ENCODE assay signal across 25 cellular contexts in the genomic region with DNA sequence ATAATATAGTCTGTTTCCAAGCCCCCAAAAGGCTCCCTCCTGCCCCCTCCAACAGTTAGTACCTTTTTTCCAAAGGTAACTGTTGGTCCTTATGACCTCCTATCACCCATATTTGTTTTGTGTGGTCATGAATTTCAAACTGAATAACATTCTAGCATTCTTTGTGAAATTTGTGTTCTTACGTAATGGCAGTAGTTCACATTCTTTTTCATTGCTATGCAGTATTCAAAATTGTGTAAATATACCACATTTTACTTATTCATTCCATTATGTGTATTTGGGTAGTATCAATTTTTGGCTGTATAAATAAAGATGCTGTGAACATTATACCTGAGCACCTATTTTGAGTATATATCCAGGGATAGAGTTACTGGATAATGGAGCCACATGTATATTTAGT. TPM values are rescaled to one million over a fixed set of nuclear protein-coding genes. Genes with fewer than 3 reads are reported as not detected.
DNase-seq lines count a peak whose midpoint lies in the region; ATAC-seq, FAIRE-seq and TF ChIP-seq lines count a peak whose summit lies in the region.
"Had no signal": no experiment of that assay in that cellular context is flagged by ENCODE, and none has a peak within 500 bp of the region (broad histone marks: within the 10 kb centered on the region; RNA-seq: fewer than 3 reads in every experiment).

No MANE protein-coding gene starts in this region.

- H4K20me1 ChIP-seq in IMR-90 (ENCODE audit: insufficient read depth, low read length): peaks cover 85% of the 10 kb centered on the region

- intact Hi-C loops in IMR-90 (cut with micrococcal nuclease) (no loop called here), kidney (cut with DNase I) (no loop called here)

- no peak overlapping the region for H4K12ac ChIP-seq in trophoblast cell (ENCODE audit: low read depth, low read length)

- H2BK5ac ChIP-seq in IMR-90 (ENCODE audit: low read depth, low read length, poor library complexity, severe bottlenecking) (no peak overlapping the region), trophoblast cell (ENCODE audit: low read depth, low read length, poor library complexity) (no peak overlapping the region)

- H3K4me3 ChIP-seq in IMR-90 (ENCODE audit: insufficient read depth, low read depth, low read length): no peak overlapping the region
- no peak overlapping the region for H3K4me3 ChIP-seq in trophoblast cell (ENCODE audit: low read depth, low read length)
- no peak overlapping the region for H3K4me3 ChIP-seq in right atrium auricular region
- no peak overlapping the region for H3K4me3 ChIP-seq in kidney (ENCODE audit: low read length in 2 of 2)
- H3K4me3 ChIP-seq: BLaER1 had no signal

- H4K5ac ChIP-seq in IMR-90 (ENCODE audit: low read depth, low read length): no peak overlapping the region

- H2AFZ ChIP-seq in IMR-90 (replicated peaks; ENCODE audit: low read length, poor library complexity) (no peak overlapping the region), trophoblast cell (ENCODE audit: insufficient read depth, low read length, poor library complexity) (no peak overlapping the region)

- H3K27ac ChIP-seq in IMR-90 (ENCODE audit: insufficient read depth, low read length): no peak overlapping the region
- H3K27ac ChIP-seq in trophoblast cell (ENCODE audit: low read depth, low read length): no peak overlapping the region
- H3K27ac ChIP-seq in right atrium auricular region: no peak overlapping the region
- H3K27ac ChIP-seq in kidney (ENCODE audit: low read depth in 2 of 2, low read length in 2 of 2): no peak overlapping the region
- H3K27ac ChIP-seq: BLaER1 had no signal

- DNase-seq in EH (ENCODE audit: low read depth) (peak; percentile 8), IMR-90 (no peak), trophoblast cell (peak in 1 of 2 donors; percentile 65), superior temporal gyrus (ENCODE audit: extremely low spot score) (no peak), right atrium auricular region (ENCODE audit: low spot score) (no peak), kidney (no peak)
- DNase-seq: 8988T; ACHN; BE2C; C1 segment of cervical spinal cord; CD4-positive, alpha-beta memory T cell; CD4-positive, CD25-positive, alpha-beta regulatory T cell; CD8-positive, alpha-beta memory T cell; COR-L47; DMS 273 treated with DMSO at 0.1 percent for 48 hours; DMS153; DMS53; DMS79; DND-41; GF-D8 had no signal

- H3K14ac ChIP-seq in IMR-90 (replicated peaks; ENCODE audit: low read depth, low read length) (no peak overlapping the region), trophoblast cell (ENCODE audit: low read length) (no peak overlapping the region)

- H3K79me1 ChIP-seq in IMR-90 (ENCODE audit: low read depth in 1 of 2, low read length in 2 of 2): peaks cover 19 to 64% of the 10 kb centered on the region in 2 experiments
- H3K79me1 ChIP-seq in trophoblast cell (ENCODE audit: low read length): no peaks in the 10 kb centered on the region

- no peaks in the 10 kb centered on the region for H3K36me3 ChIP-seq in IMR-90 (ENCODE audit: control insufficient read depth, insufficient read depth, low read length)
- H3K36me3 ChIP-seq in trophoblast cell (ENCODE audit: control insufficient read depth in 1 of 2, insufficient read depth in 2 of 2, low read length in 2 of 2): peaks cover 3 to 7% of the 10 kb centered on the region in 2 experiments
- H3K36me3 ChIP-seq in right atrium auricular region: no peaks in the 10 kb centered on the region
- no peaks in the 10 kb centered on the region for H3K36me3 ChIP-seq in kidney (ENCODE audit: control insufficient read depth in 1 of 2, insufficient read depth in 2 of 2, low read length in 2 of 2)
- H3K36me3 ChIP-seq: BE2C had no signal

- no peak for FAIRE-seq in kidney (lab: Jason Lieb, UNC)
- FAIRE-seq: A204.1, G401.6, GM12891, GM19239 had no signal

- H2BK15ac ChIP-seq in IMR-90 (ENCODE audit: low read depth, low read length): no peak overlapping the region

- CTCF ChIA-PET in IMR-90 (lab: Yijun Ruan, JAX): no interaction called here

- dilution Hi-C loops in IMR-90 (cut with HindIII; ENCODE audit: low sequenced_read_pairs, unreplicated experiment): no loop called here

- no peak for TF ChIP-seq RAD21 in IMR-90 (IDR thresholded peaks at IDR 0.05; ENCODE audit: low read length)

- H2BK120ac ChIP-seq in IMR-90 (ENCODE audit: low read depth, low read length) (no peak overlapping the region), trophoblast cell (ENCODE audit: insufficient read depth, low read length, poor library complexity) (no peak overlapping the region)

- no peak overlapping the region for H3K56ac ChIP-seq in IMR-90 (ENCODE audit: extremely low read depth, insufficient read depth, low read length)

- no peak for TF ChIP-seq CTCF in IMR-90 (conservative IDR thresholded peaks at IDR 0.05; ENCODE audit: low read depth, low read length)
- no peak for TF ChIP-seq CTCF in right atrium auricular region (IDR thresholded peaks at IDR 0.05)
- TF ChIP-seq CTCF in kidney (IDR thresholded peaks at IDR 0.05; ENCODE audit: borderline replicate concordance, extremely low read depth, insufficient read depth): no peak

- no peak overlapping the region for H2AK9ac ChIP-seq in IMR-90 (replicated peaks; ENCODE audit: low read depth, low read length, poor library complexity)

- H3K4me1 ChIP-seq in IMR-90 (ENCODE audit: control insufficient read depth, insufficient read depth, low read length) (0 out of 2 replicates have a peak, but pooled peaks cover 2% of the 10 kb centered on the region), trophoblast cell (ENCODE audit: control insufficient read depth in 1 of 2, insufficient read depth in 2 of 2, low read length in 2 of 2) (peaks cover 1 to 3% of the 10 kb centered on the region in 2 experiments), right atrium auricular region (peaks cover 0 to 21% of the 10 kb centered on the region in 2 donors), kidney (ENCODE audit: control insufficient read depth in 1 of 2, insufficient read depth in 1 of 2, low read depth in 1 of 2, low read length in 2 of 2) (peaks cover 2 to 7% of the 10 kb centered on the region in 2 donors)
- H3K4me1 ChIP-seq: BE2C, BLaER1 had no signal

- POLR2A ChIA-PET in IMR-90 (lab: Charles Lee; ENCODE audit: unreplicated experiment): no interaction called here

- no peak for TF ChIP-seq POLR2A in IMR-90 (IDR thresholded peaks at IDR 0.05; ENCODE audit: low read depth, low read length)

- H3K4ac ChIP-seq in IMR-90 (ENCODE audit: low read depth, low read length): no peak overlapping the region
- H3K4ac ChIP-seq in trophoblast cell (ENCODE audit: low read depth, low read length): peak overlapping the region; percentile 75

- H3K79me2 ChIP-seq in trophoblast cell (ENCODE audit: control insufficient read depth, insufficient read depth, low read length, poor library complexity): peaks cover 9% of the 10 kb centered on the region

- peaks cover 2% of the 10 kb centered on the region; the same call in 1 of the 2 replicates for H3K9me1 ChIP-seq in IMR-90 (ENCODE audit: insufficient read depth, low read length)

- H3K23ac ChIP-seq in IMR-90 (ENCODE audit: low read depth, low read length) (no peak overlapping the region), trophoblast cell (ENCODE audit: low read length) (no peak overlapping the region)

- BruUV-seq in IMR-90 (replicated peaks; lab: Mats Ljungman, UMichigan): no TSS peak

- H3K9ac ChIP-seq in IMR-90 (ENCODE audit: low read depth, low read length) (no peak overlapping the region), trophoblast cell (ENCODE audit: low read length) (no peak overlapping the region), kidney (ENCODE audit: low read length in 2 of 2) (no peak overlapping the region)
- H3K9ac ChIP-seq: BLaER1 had no signal

- H3K27me3 ChIP-seq in IMR-90 (ENCODE audit: control insufficient read depth, insufficient read depth, low read length) (no peaks in the 10 kb centered on the region), trophoblast cell (ENCODE audit: insufficient read depth, low read length) (no peaks in the 10 kb centered on the region), right atrium auricular region (no peaks in the 10 kb centered on the region)
- H3K27me3 ChIP-seq: BE2C, BLaER1 had no signal

- H4K91ac ChIP-seq in IMR-90 (ENCODE audit: insufficient read depth, low read depth, low read length) (no peak overlapping the region), trophoblast cell (ENCODE audit: low read depth, low read length) (no peak overlapping the region)

- no peak for ATAC-seq in IMR-90 (ENCODE audit: low read depth)

- no peak overlapping the region for H3K4me2 ChIP-seq in IMR-90 (ENCODE audit: low read depth, low read length)
- no peak overlapping the region for H3K4me2 ChIP-seq in trophoblast cell (ENCODE audit: low read length)
- H3K4me2 ChIP-seq: BLaER1 had no signal

- no peak overlapping the region for H4K8ac ChIP-seq in IMR-90 (ENCODE audit: low read depth in 2 of 2, low read length in 2 of 2)
- no peak overlapping the region for H4K8ac ChIP-seq in trophoblast cell (ENCODE audit: low read depth, low read length)

- H3K18ac ChIP-seq in IMR-90 (ENCODE audit: low read depth, low read length) (no peak overlapping the region), trophoblast cell (ENCODE audit: low read length) (no peak overlapping the region)

- no peak overlapping the region for H2BK20ac ChIP-seq in IMR-90 (ENCODE audit: low read depth, low read length)

- no peak overlapping the region for H2BK12ac ChIP-seq in trophoblast cell (ENCODE audit: low read length)

- H3K9me3 ChIP-seq in IMR-90 (ENCODE audit: control insufficient read depth, insufficient read depth, low read length): no peaks in the 10 kb centered on the region
- H3K9me3 ChIP-seq in trophoblast cell (ENCODE audit: insufficient read depth, low read depth, low read length): no peaks in the 10 kb centered on the region
- no peaks in the 10 kb centered on the region for H3K9me3 ChIP-seq in right atrium auricular region
- H3K9me3 ChIP-seq in kidney (ENCODE audit: control insufficient read depth in 1 of 2, low read length in 2 of 2): no peaks in the 10 kb centered on the region
- H3K9me3 ChIP-seq: BE2C had no signal

- no CpG with 5 or more reads among the region's 1 CpG for WGBS in IMR-90 (ENCODE audit: extremely low coverage in 2 of 2, insufficient read length in 1 of 2), 2 experiments
- no CpG with 5 or more reads among the region's 1 CpG for WGBS in trophoblast cell (ENCODE audit: extremely low coverage, insufficient coverage, insufficient read length)

- in situ Hi-C loops in IMR-90 (cut with MboI; ENCODE audit: low sequenced_read_pairs): no loop called here

- H2AK5ac ChIP-seq in IMR-90 (ENCODE audit: low read depth, low read length) (no peak overlapping the region), trophoblast cell (ENCODE audit: low read length) (no peak overlapping the region)

TF ChIP-seq in IMR-90, 13 proteins besides CTCF, POLR2A, EP300 and RAD21 (continues in another document):
- TF ChIP-seq MAFK (IDR thresholded peaks at IDR 0.05; ENCODE audit: low read depth, low read length): no peak
- no peak for TF ChIP-seq RFX5 (IDR thresholded peaks at IDR 0.05; ENCODE audit: low read depth, low read length)

RNA-seq across cellular contexts. Expression of a gene that starts 13.4 kb away (rescaled TPM):
- total RNA-seq in IMR-90 (2012; rRNA removed) (63.3 and 119 TPM in 2 replicates), right atrium auricular region (100 to 1,000 TPM in 1 of 2 donors, 10 to 100 TPM in 1; 87.2 to 103 TPM), kidney (105 TPM)
- polyA plus RNA-seq in IMR-90 (2012; rRNA removed) (46.0 and 64.1 TPM in 2 replicates), kidney (ENCODE audit: insufficient read depth, low read depth, low replicate concordance) (62.5 TPM)
- 15.5 and 22.8 TPM in 2 replicates for polyA plus RNA-seq in IMR-90 (2012; cell fraction: cytosol; rRNA removed)
- 6.3 and 29.0 TPM in 2 replicates for polyA plus RNA-seq in IMR-90 (2012; cell fraction: nucleus; rRNA removed; ENCODE audit: low replicate concordance)
- 142 and 155 TPM in 2 replicates for polyA plus RNA-seq in trophoblast cell (2013)
